In genomic region chr4:93730760-93731159, GRCh38 we compare ENCODE assay signal across 19 cellular contexts.
DNase-seq lines count a peak whose midpoint lies in the region; ATAC-seq and TF ChIP-seq lines count a peak whose summit lies in the region.
"Had no signal": no experiment of that assay in that cellular context is flagged by ENCODE, and none has a peak within 500 bp of the region (broad histone marks: within the 10 kb centered on the region; RNA-seq: fewer than 3 reads in every experiment).

No MANE protein-coding gene starts in this region.

- TF ChIP-seq POLR2A in body of pancreas (IDR thresholded peaks at IDR 0.05): no peak

- no peaks in the 10 kb centered on the region for H3K27me3 ChIP-seq in body of pancreas

- intact Hi-C loops in body of pancreas (cut with DNase I): no loop called here

- H3K36me3 Mint-ChIP-seq in activated naive CD8-positive, alpha-beta T cell treated with anti-CD3 and anti-CD28 coated beads, Interleukin-2, amount 50 U/mL, for 24 hours (ENCODE audit: low read depth): no peaks in the 10 kb centered on the region

- 66 to 74% methylated on average over 7 of the region's 7 CpGs for WGBS in body of pancreas, 2 donors

- no peaks in the 10 kb centered on the region for H3K9me3 ChIP-seq in body of pancreas
- H3K9me3 ChIP-seq: SK-N-SH had no signal

- ATAC-seq in HG03432 (IDR thresholded peaks at IDR 0.05; ENCODE audit: unreplicated experiment) (peak; percentile 7), body of pancreas (peak; percentile 65)
- ATAC-seq in activated naive CD8-positive, alpha-beta T cell treated with anti-CD3 and anti-CD28 coated beads, Interleukin-2, amount 50 U/mL, for 24 hours: no peak

- H3K27ac Mint-ChIP-seq in activated naive CD8-positive, alpha-beta T cell treated with anti-CD3 and anti-CD28 coated beads, Interleukin-2, amount 50 U/mL, for 24 hours: no peak overlapping the region
- H3K27ac Mint-ChIP-seq: B cell, HFFc6 had no signal

- H3K4me3 Mint-ChIP-seq in activated naive CD8-positive, alpha-beta T cell treated with anti-CD3 and anti-CD28 coated beads, Interleukin-2, amount 50 U/mL, for 24 hours: no peak overlapping the region
- H3K4me3 Mint-ChIP-seq: B cell, HFFc6 had no signal

- no peak overlapping the region for H3K4me3 ChIP-seq in body of pancreas

- H3K27ac ChIP-seq in body of pancreas: no peak overlapping the region
- H3K27ac ChIP-seq: KMS-11 had no signal

- H3K4me1 ChIP-seq in body of pancreas: no peaks in the 10 kb centered on the region

- H3K27me3 Mint-ChIP-seq in activated naive CD8-positive, alpha-beta T cell treated with anti-CD3 and anti-CD28 coated beads, Interleukin-2, amount 50 U/mL, for 24 hours: no peaks in the 10 kb centered on the region
- H3K27me3 Mint-ChIP-seq: B cell had no signal

- TF ChIP-seq CTCF in body of pancreas (IDR thresholded peaks at IDR 0.05): no peak

- H3K36me3 ChIP-seq in body of pancreas (replicated peaks in 1 of 2; ENCODE audit: insufficient read depth in 1 of 2, low read depth in 2 of 2): no peaks in the 10 kb centered on the region

- DNase-seq in ELF-1 (ENCODE audit: low read depth, low spot score): peak; percentile 1
- DNase-seq in body of pancreas: peak; percentile 11 to 44 (median 26)
- peak; percentile 1 for DNase-seq in left kidney (ENCODE audit: low read depth, low spot score)
- DNase-seq in Kasumi-1 (lab: John Stamatoyannopoulos, UW): no peak
- DNase-seq in activated T-cell treated with anti-CD3 and anti-CD28 coated beads for 4 hours: no peak
- no peak for DNase-seq in activated naive CD8-positive, alpha-beta T cell treated with anti-CD3 and anti-CD28 coated beads, Interleukin-2, amount 50 U/mL, for 24 hours
- no peak for DNase-seq in putamen (ENCODE audit: low spot score)
- DNase-seq: COR-L47; GF-D8; HFFc6; MM.1S; NCI-H1092 treated with DMSO at 0.1 percent for 48 hours; NCI-H146; NK-92 treated with Interleukin-12 subunit alpha and Interleukin-12 subunit beta, amount 100 ng/mL, for 24 hours; SHP77 had no signal

- no peaks in the 10 kb centered on the region for H3K4me1 Mint-ChIP-seq in activated naive CD8-positive, alpha-beta T cell treated with anti-CD3 and anti-CD28 coated beads, Interleukin-2, amount 50 U/mL, for 24 hours
- H3K4me1 Mint-ChIP-seq: B cell had no signal

- H3K9me3 Mint-ChIP-seq in activated naive CD8-positive, alpha-beta T cell treated with anti-CD3 and anti-CD28 coated beads, Interleukin-2, amount 50 U/mL, for 24 hours: peaks cover 13% of the 10 kb centered on the region

Comparison
In these comparisons a context has a peak if more than half of its experiments do, and no peak if none do; other contexts are left out.
1. DNase-seq: peak in ELF-1 (single experiment), body of pancreas (4 of 4) and left kidney (single experiment); none in Kasumi-1 (0 of 2), activated T-cell treated with anti-CD3 and anti-CD28 coated beads for 4 hours (single experiment), activated naive CD8-positive, alpha-beta T cell treated with anti-CD3 and anti-CD28 coated beads, Interleukin-2, amount 50 U/mL, for 24 hours (single experiment) and putamen (single experiment).